Comparison of ENCODE assay signal across 8 cellular contexts in the genomic region with DNA sequence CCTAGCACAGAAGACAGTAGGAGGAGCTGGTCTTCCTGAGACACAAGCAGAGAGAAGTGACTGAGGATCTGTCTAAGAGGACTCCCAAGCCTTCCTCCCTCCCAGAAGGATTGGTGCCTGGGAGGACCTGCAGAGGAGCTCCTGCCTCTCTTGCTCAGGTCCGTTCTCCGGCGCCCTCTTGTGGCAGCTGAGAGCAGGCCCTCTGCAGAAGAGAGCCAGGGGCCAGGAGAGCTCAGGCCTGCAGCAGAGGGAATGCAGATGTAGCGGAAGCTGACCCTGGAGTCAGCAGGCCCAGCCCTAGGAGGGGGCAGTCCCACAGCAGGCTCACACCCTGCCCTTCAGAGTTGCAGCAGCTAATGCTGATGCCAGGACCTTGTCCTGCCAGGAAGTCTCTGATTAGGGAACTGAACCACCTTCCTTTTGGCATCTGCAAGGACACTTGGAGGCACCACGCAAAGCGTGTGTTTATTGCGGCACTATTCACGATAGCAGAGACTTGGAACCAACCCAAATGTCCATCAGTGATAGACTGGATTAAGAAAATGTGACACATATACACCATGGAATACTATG.
DNase-seq lines count a peak whose midpoint lies in the region; TF ChIP-seq lines count a peak whose summit lies in the region.
"Not testable (repeated sequence)": the region's sequence is repeated elsewhere in the genome, so short reads cannot be mapped to it uniquely, and the experiment has no call there.

No MANE protein-coding gene starts in this region.

- intact Hi-C loops in dendritic cell treated with granulocyte-macrophage colony-stimulating factor and Interleukin-4, amounts not matched to agents 40 ng/mL and 50 ng/mL, for 4 days (cut with micrococcal nuclease); sigmoid colon (cut with DNase I): not testable (repeated sequence)

- not testable (repeated sequence) for H3K27me3 ChIP-seq in AG04450 (ENCODE audit: control insufficient read depth, insufficient read depth, low read length); sigmoid colon

- not testable (repeated sequence) for H3K9me3 Mint-ChIP-seq in dendritic cell treated with granulocyte-macrophage colony-stimulating factor and Interleukin-4, amounts not matched to agents 40 ng/mL and 50 ng/mL, for 4 days

- peaks cover 34% of the 10 kb centered on the region for H3K4me1 Mint-ChIP-seq in dendritic cell treated with granulocyte-macrophage colony-stimulating factor and Interleukin-4, amounts not matched to agents 40 ng/mL and 50 ng/mL, for 4 days (ENCODE audit: low read depth)

- peak overlapping the region; percentile 81 for H3K27ac Mint-ChIP-seq in dendritic cell treated with granulocyte-macrophage colony-stimulating factor and Interleukin-4, amounts not matched to agents 40 ng/mL and 50 ng/mL, for 4 days

- H3K4me3 Mint-ChIP-seq in dendritic cell treated with granulocyte-macrophage colony-stimulating factor and Interleukin-4, amounts not matched to agents 40 ng/mL and 50 ng/mL, for 4 days = not testable (repeated sequence)

- POLR2A ChIA-PET in AG04450 (lab: Yijun Ruan, JAX) = not testable (repeated sequence)

- H3K4me1 ChIP-seq in sigmoid colon = not testable (repeated sequence)

- CTCF ChIA-PET in AG04450 (lab: Charles Lee) = interaction anchor here (0.5 to 2.7 kb wide), 15 partner anchors 9 to 159 kb away, joined by 3 to 14 read pairs (median 4); no protein-coding TSS in a partner anchor

- not testable (repeated sequence) for H3K9me3 ChIP-seq in AG04450 (ENCODE audit: control insufficient read depth, insufficient read depth, low read length); sigmoid colon

- TF ChIP-seq POLR2A in sigmoid colon (IDR thresholded peaks at IDR 0.05) = not testable (repeated sequence)

- TF ChIP-seq CTCF in AG04450 (IDR thresholded peaks at IDR 0.05; ENCODE audit: low read depth, low read length) (peak; percentile 65), GM12865 (IDR thresholded peaks at IDR 0.05; ENCODE audit: insufficient read depth, low read depth, low read length, missing control alignments) (peak; percentile 50)
- TF ChIP-seq CTCF in sigmoid colon (IDR thresholded peaks at IDR 0.05) = not testable (repeated sequence)

- not testable (repeated sequence) for H3K4me3 ChIP-seq in AG04450 (ENCODE audit: low read depth, low read length); GM12865 (ENCODE audit: low read depth, low read length); sigmoid colon

- not testable (repeated sequence) for H3K27me3 Mint-ChIP-seq in dendritic cell treated with granulocyte-macrophage colony-stimulating factor and Interleukin-4, amounts not matched to agents 40 ng/mL and 50 ng/mL, for 4 days

- not testable (repeated sequence) for H3K36me3 ChIP-seq in sigmoid colon

- TF ChIP-seq EP300 in sigmoid colon (IDR thresholded peaks at IDR 0.05) = not testable (repeated sequence)

- WGBS in sigmoid colon, 2 donors = 47 to 68% methylated on average over 8 of the region's 8 CpGs

- not testable (repeated sequence) for H3K27ac ChIP-seq in AG04450 (ENCODE audit: low read depth, low read length); sigmoid colon

- DNase-seq in AG04450 (ENCODE audit: low read depth, low spot score) = not testable (repeated sequence)
- DNase-seq in GM12865 (ENCODE audit: low read depth) (peak; percentile 51), Kasumi-1 (lab: John Stamatoyannopoulos, UW) (peak; percentile 66 to 70), SK-MEL-5 (ENCODE audit: low read depth, low spot score) (peak; percentile 73), iPS-NIHi11 (ENCODE audit: low spot score) (peak; percentile 23), sigmoid colon (peak; percentile 68)
- peak; percentile 77 to 79 for DNase-seq in activated T-cell treated with anti-CD3 and anti-CD28 coated beads, Interleukin-2, amount 50 U/mL, for 48 hours

- in situ Hi-C loops in SK-MEL-5 (cut with HindIII; ENCODE audit: low pct_unique_long_range_greater_than_20kb, low sequenced_read_pairs) = not testable (repeated sequence)

- peaks cover 16% of the 10 kb centered on the region for H3K36me3 Mint-ChIP-seq in dendritic cell treated with granulocyte-macrophage colony-stimulating factor and Interleukin-4, amounts not matched to agents 40 ng/mL and 50 ng/mL, for 4 days (ENCODE audit: low read depth)
